ENCODE assay signal across 8 cellular contexts in genomic region chr12:40446385-40446784, GRCh38.
DNase-seq lines count a peak whose midpoint lies in the region; ATAC-seq and TF ChIP-seq lines count a peak whose summit lies in the region.

No MANE protein-coding gene starts in this region.

- no peaks in the 10 kb centered on the region for H4K20me1 ChIP-seq in PC-3 (ENCODE audit: low read length)

- ATAC-seq in HG02642 (IDR thresholded peaks at IDR 0.05; ENCODE audit: poor library complexity, unreplicated experiment) (peak; percentile 55), PC-3 (peak; percentile 43; the same call in 1 of the 2 replicates), HG03521 (IDR thresholded peaks at IDR 0.05; ENCODE audit: unreplicated experiment) (no peak), GM19324 (IDR thresholded peaks at IDR 0.05; ENCODE audit: low FRiP score, unreplicated experiment) (no peak)

- CTCF ChIA-PET in PC-3 (lab: Charles Lee): no interaction called here

- no TSS peak for BruUV-seq in PC-3 (replicated peaks; lab: Mats Ljungman, UMichigan)

- H3K27me3 ChIP-seq in PC-3 (ENCODE audit: low read length): peaks cover 47% of the 10 kb centered on the region

- no peak overlapping the region for H3K4me2 ChIP-seq in PC-3 (ENCODE audit: low read length)

- no peak overlapping the region for H3K27ac ChIP-seq in PC-3 (ENCODE audit: low read length)

- H3F3A ChIP-seq in PC-3 (ENCODE audit: low read length, unreplicated experiment): no peaks in the 10 kb centered on the region

- DNase-seq in GM12865 (ENCODE audit: low read depth) (peak; percentile 42), PC-3 (peak; percentile 42), kidney glomerular epithelial cell (lab: John Stamatoyannopoulos, UW) (peak; percentile 5), DMS153 treated with DMSO at 0.1 percent for 48 hours (lab: John Stamatoyannopoulos, UW; ENCODE audit: unreplicated experiment) (no peak), NCI-H774 (lab: John Stamatoyannopoulos, UW) (no peak)

- intact Hi-C loops in PC-3 (cut with micrococcal nuclease): no loop called here

- no peak overlapping the region for H2AFZ ChIP-seq in PC-3 (ENCODE audit: low read length)

- H3K9ac ChIP-seq in PC-3 (ENCODE audit: low read length): no peak overlapping the region

- no peaks in the 10 kb centered on the region for H3K4me1 ChIP-seq in PC-3 (ENCODE audit: insufficient read depth, low read length)

- POLR2A ChIA-PET in PC-3 (lab: Charles Lee; ENCODE audit: unreplicated experiment): no interaction called here

- H3K4me3 ChIP-seq in GM12865 (ENCODE audit: low read depth, low read length) (no peak overlapping the region), PC-3 (ENCODE audit: low read length) (no peak overlapping the region)

- H3K36me3 ChIP-seq in PC-3 (ENCODE audit: low read depth, low read length): no peaks in the 10 kb centered on the region

- H3K79me2 ChIP-seq in PC-3 (ENCODE audit: low read length): no peaks in the 10 kb centered on the region

- H3K9me2 ChIP-seq in PC-3 (replicated peaks; ENCODE audit: low read length): no peaks in the 10 kb centered on the region

- peak; percentile 49 for TF ChIP-seq CTCF in GM12865 (IDR thresholded peaks at IDR 0.05; ENCODE audit: insufficient read depth, low read depth, low read length, missing control alignments)
- TF ChIP-seq CTCF in PC-3 (conservative IDR thresholded peaks at IDR 0.05; ENCODE audit: low read depth, low read length): peak; percentile 47

- H3K9me3 ChIP-seq in PC-3 (ENCODE audit: low read length): no peaks in the 10 kb centered on the region

Comparison
In these comparisons a context has a peak if more than half of its experiments do, and no peak if none do; other contexts are left out.
1. DNase-seq: peak in GM12865 (single experiment), PC-3 (single experiment) and kidney glomerular epithelial cell (single experiment); none in DMS153 treated with DMSO at 0.1 percent for 48 hours (single experiment) and NCI-H774 (single experiment).
2. ATAC-seq: peak in HG02642 (single experiment) and PC-3 (single experiment); none in HG03521 (single experiment) and GM19324 (single experiment).